23 cellular contexts compared by ENCODE assay signal in the genomic region with DNA sequence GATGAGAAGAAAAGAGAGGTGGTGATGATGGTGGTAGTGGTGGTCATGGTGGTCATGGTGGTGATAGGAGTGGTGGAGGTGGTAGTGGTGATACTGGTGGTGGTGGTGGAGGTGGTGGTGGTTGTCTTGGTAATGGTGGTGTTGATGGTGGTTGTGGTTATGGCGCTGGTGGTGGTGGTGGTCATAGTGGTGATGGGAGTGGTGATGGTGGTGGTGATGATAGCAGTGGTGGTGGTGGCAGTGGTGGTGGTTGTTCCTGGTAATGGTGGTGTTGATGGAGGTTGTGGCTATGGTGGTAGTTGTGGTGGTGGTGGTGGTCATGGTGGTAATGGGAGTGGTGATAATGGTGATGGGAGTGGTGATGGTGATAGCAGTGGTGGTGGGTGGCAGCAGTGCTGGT. TPM values are rescaled to one million over a fixed set of nuclear protein-coding genes. Genes with fewer than 3 reads are reported as not detected.
A peak's percentile ranks its signal among the peaks of the same experiment; 100 is the strongest.
DNase-seq lines count a peak whose midpoint lies in the region; ATAC-seq, FAIRE-seq and TF ChIP-seq lines count a peak whose summit lies in the region.
"Had no signal": no experiment of that assay in that cellular context is flagged by ENCODE, and none has a peak within 500 bp of the region (broad histone marks: within the 10 kb centered on the region; RNA-seq: fewer than 3 reads in every experiment).

No MANE protein-coding gene starts in this region.

- H2BK15ac ChIP-seq in IMR-90 (ENCODE audit: low read depth, low read length) (no peak overlapping the region), H1 (ENCODE audit: low read length) (no peak overlapping the region)

- H3K4ac ChIP-seq in IMR-90 (ENCODE audit: low read depth, low read length) (no peak overlapping the region), H1 (replicated peaks; ENCODE audit: insufficient read length, low read depth, low read length) (no peak overlapping the region), trophoblast cell (ENCODE audit: low read depth, low read length) (no peak overlapping the region)

- no peaks in the 10 kb centered on the region for H3K36me3 Mint-ChIP-seq in immature natural killer cell

- H2BK5ac ChIP-seq in IMR-90 (ENCODE audit: low read depth, low read length, poor library complexity, severe bottlenecking) (peak overlapping the region; percentile 33), H1 (ENCODE audit: low read depth, low read length) (no peak overlapping the region), trophoblast cell (ENCODE audit: low read depth, low read length, poor library complexity) (no peak overlapping the region)

- TF ChIP-seq POLR2A in IMR-90 (IDR thresholded peaks at IDR 0.05; ENCODE audit: low read depth, low read length) (no peak), H1 (IDR thresholded peaks at IDR 0.05; ENCODE audit: control extremely low read depth in 1 of 2, low read depth in 2 of 2, low read length in 2 of 2) (no peak)

- peaks cover 0 to 8% (median 5%) of the 10 kb centered on the region in 3 donors for H3K27me3 Mint-ChIP-seq in immature natural killer cell (ENCODE audit: low read depth in 3 of 3)

- H4K91ac ChIP-seq in IMR-90 (ENCODE audit: insufficient read depth, low read depth, low read length) (no peak overlapping the region), H1 (replicated peaks; ENCODE audit: insufficient read length, low read length) (no peak overlapping the region), trophoblast cell (ENCODE audit: low read depth, low read length) (no peak overlapping the region)

- H2BK20ac ChIP-seq in IMR-90 (ENCODE audit: low read depth, low read length) (no peak overlapping the region), H1 (ENCODE audit: low read length) (no peak overlapping the region)

- TF ChIP-seq EP300 in H1 (IDR thresholded peaks at IDR 0.05; ENCODE audit: borderline replicate concordance in 1 of 2, low read depth in 2 of 2, low read length in 2 of 2): no peak

- peaks cover 2% of the 10 kb centered on the region for H3K27me3 ChIP-seq in IMR-90 (ENCODE audit: control insufficient read depth, insufficient read depth, low read length)
- no peaks in the 10 kb centered on the region for H3K27me3 ChIP-seq in H1 (replicated peaks in 1 of 4; ENCODE audit: control insufficient read depth in 3 of 4, extremely low read depth in 1 of 4, insufficient read depth in 3 of 4, low read length in 3 of 4)
- H3K27me3 ChIP-seq in trophoblast cell (ENCODE audit: insufficient read depth, low read length): no peaks in the 10 kb centered on the region

- TF ChIP-seq CTCF in IMR-90 (conservative IDR thresholded peaks at IDR 0.05; ENCODE audit: low read depth, low read length): no peak
- no peak for TF ChIP-seq CTCF in H1 (IDR thresholded peaks at IDR 0.05; ENCODE audit: control extremely low read depth in 1 of 3, insufficient read depth in 1 of 3, low read depth in 1 of 3, low read length in 3 of 3)

- H3K9me3 Mint-ChIP-seq in immature natural killer cell: peaks cover 0 to 8% (median 6%) of the 10 kb centered on the region in 6 donors
- H3K9me3 Mint-ChIP-seq: CD4-positive, alpha-beta T cell had no signal

- no peak overlapping the region for H2AK5ac ChIP-seq in IMR-90 (ENCODE audit: low read depth, low read length)
- no peak overlapping the region for H2AK5ac ChIP-seq in H1 (ENCODE audit: low read depth, low read length)
- H2AK5ac ChIP-seq in trophoblast cell (ENCODE audit: low read length): no peak overlapping the region

- H3K14ac ChIP-seq in IMR-90 (replicated peaks; ENCODE audit: low read depth, low read length) (no peak overlapping the region), H1 (ENCODE audit: insufficient read length) (no peak overlapping the region), trophoblast cell (ENCODE audit: low read length) (no peak overlapping the region)

- peaks cover 6% of the 10 kb centered on the region; the same call in 1 of the 2 replicates for H3K23me2 ChIP-seq in H1 (ENCODE audit: low read depth, low read length)

- H3K4me2 ChIP-seq in IMR-90 (ENCODE audit: low read depth, low read length): no peak overlapping the region
- no peak overlapping the region for H3K4me2 ChIP-seq in H1 (ENCODE audit: insufficient read depth in 1 of 2, low read depth in 2 of 2, low read length in 2 of 2)
- no peak overlapping the region for H3K4me2 ChIP-seq in trophoblast cell (ENCODE audit: low read length)

- DNase-seq in HTR-8/SVneo (ENCODE audit: insufficient read length, low spot score): no peak
- no peak for DNase-seq in IMR-90
- DNase-seq in H1 (ENCODE audit: low read depth in 1 of 2, low spot score in 2 of 2): no peak
- DNase-seq in trophoblast cell: no peak
- DNase-seq in immature natural killer cell: no peak
- DNase-seq in DMS153 (lab: John Stamatoyannopoulos, UW): no peak
- DNase-seq in NCI-H2029 (lab: John Stamatoyannopoulos, UW): no peak
- DNase-seq: ACHN; BE2C; C1 segment of cervical spinal cord; Caco-2; CD4-positive, alpha-beta T cell; DMS79; GDM1; GM23248; HCEC 1CT; KG1 had no signal

- no peaks in the 10 kb centered on the region for H3K4me1 ChIP-seq in IMR-90 (ENCODE audit: control insufficient read depth, insufficient read depth, low read length)
- H3K4me1 ChIP-seq in H1 (replicated peaks in 1 of 4; ENCODE audit: control insufficient read depth in 3 of 4, insufficient read depth in 4 of 4, low read length in 3 of 4): no peaks in the 10 kb centered on the region
- no peaks in the 10 kb centered on the region for H3K4me1 ChIP-seq in trophoblast cell (ENCODE audit: control insufficient read depth in 1 of 2, insufficient read depth in 2 of 2, low read length in 2 of 2)
- H3K4me1 ChIP-seq: BE2C, Caco-2 had no signal

- POLR2A ChIA-PET in IMR-90 (lab: Charles Lee; ENCODE audit: unreplicated experiment): no interaction called here
- POLR2A ChIA-PET in H1 (lab: Charles Lee; ENCODE audit: partially characterized antibody): no interaction called here

- H3K79me2 ChIP-seq in H1 (ENCODE audit: control insufficient read depth in 1 of 2, insufficient read depth in 2 of 2, low read length in 2 of 2) (no peaks in the 10 kb centered on the region), trophoblast cell (ENCODE audit: control insufficient read depth, insufficient read depth, low read length, poor library complexity) (no peaks in the 10 kb centered on the region)

- no peak for ATAC-seq in IMR-90 (ENCODE audit: low read depth)
- ATAC-seq in GM21423 (IDR thresholded peaks at IDR 0.05; ENCODE audit: unreplicated experiment): no peak

- BruUV-seq in IMR-90 (replicated peaks; lab: Mats Ljungman, UMichigan): no TSS peak

- H3K4me3 ChIP-seq in IMR-90 (ENCODE audit: insufficient read depth, low read depth, low read length) (no peak overlapping the region), H1 (ENCODE audit: extremely low read depth in 1 of 4, insufficient read depth in 2 of 4, low read depth in 3 of 4, low read length in 4 of 4) (no peak overlapping the region), trophoblast cell (ENCODE audit: low read depth, low read length) (peak overlapping the region; percentile 42)
- H3K4me3 ChIP-seq: GM23248 had no signal

- H2AK9ac ChIP-seq in IMR-90 (replicated peaks; ENCODE audit: low read depth, low read length, poor library complexity): no peak overlapping the region

- no peaks in the 10 kb centered on the region for H3K36me3 ChIP-seq in IMR-90 (ENCODE audit: control insufficient read depth, insufficient read depth, low read length)
- H3K36me3 ChIP-seq in H1 (ENCODE audit: control insufficient read depth in 2 of 4, insufficient read depth in 4 of 4, low read length in 3 of 4): no peaks in the 10 kb centered on the region
- no peaks in the 10 kb centered on the region for H3K36me3 ChIP-seq in trophoblast cell (ENCODE audit: control insufficient read depth in 1 of 2, insufficient read depth in 2 of 2, low read length in 2 of 2)
- H3K36me3 ChIP-seq: BE2C had no signal

- intact Hi-C loops in IMR-90 (cut with micrococcal nuclease): no loop called here

- H4K12ac ChIP-seq in trophoblast cell (ENCODE audit: low read depth, low read length): no peak overlapping the region

- H3K9ac ChIP-seq in IMR-90 (ENCODE audit: low read depth, low read length): no peak overlapping the region
- H3K9ac ChIP-seq in H1 (replicated peaks in 1 of 4; ENCODE audit: extremely low read depth in 1 of 4, low read depth in 3 of 4, low read length in 3 of 4): no peak overlapping the region
- H3K9ac ChIP-seq in trophoblast cell (ENCODE audit: low read length): no peak overlapping the region
- H3K9ac ChIP-seq: GM23248 had no signal

- no peak overlapping the region for H3K56ac ChIP-seq in IMR-90 (ENCODE audit: extremely low read depth, insufficient read depth, low read length)
- peak overlapping the region; percentile 97 for H3K56ac ChIP-seq in H1 (replicated peaks; ENCODE audit: insufficient read length, low read depth, low read length)

- H3K9me3 ChIP-seq in IMR-90 (ENCODE audit: control insufficient read depth, insufficient read depth, low read length) (no peaks in the 10 kb centered on the region), H1 (ENCODE audit: insufficient read depth in 2 of 2, low read depth in 1 of 2, low read length in 1 of 2) (no peaks in the 10 kb centered on the region), trophoblast cell (ENCODE audit: insufficient read depth, low read depth, low read length) (peaks cover 3% of the 10 kb centered on the region)
- H3K9me3 ChIP-seq: BE2C, Caco-2 had no signal

- H3K27ac Mint-ChIP-seq in immature natural killer cell: peak overlapping the region in 3 of 6 donors; percentile 2 to 79 (median 47)
- H3K27ac Mint-ChIP-seq: CD4-positive, alpha-beta T cell had no signal

- in situ Hi-C loops in IMR-90 (cut with MboI; ENCODE audit: low sequenced_read_pairs): no loop called here

- H2BK12ac ChIP-seq in H1 (ENCODE audit: low read depth, low read length): peak overlapping the region; percentile 50; the same call in 1 of the 2 replicates
- no peak overlapping the region for H2BK12ac ChIP-seq in trophoblast cell (ENCODE audit: low read length)

- H2BK120ac ChIP-seq in IMR-90 (ENCODE audit: low read depth, low read length): no peak overlapping the region
- no peak overlapping the region for H2BK120ac ChIP-seq in H1 (replicated peaks; ENCODE audit: low read depth, low read length)
- no peak overlapping the region for H2BK120ac ChIP-seq in trophoblast cell (ENCODE audit: insufficient read depth, low read length, poor library complexity)

- dilution Hi-C loops in IMR-90 (cut with HindIII; ENCODE audit: low sequenced_read_pairs, unreplicated experiment): no loop called here

- no CpG with 5 or more reads among the region's 1 CpG for WGBS in IMR-90 (ENCODE audit: extremely low coverage in 2 of 2, insufficient read length in 1 of 2), 2 experiments
- 36% methylated on average over 1 of the region's 1 CpG; no CpG with 5 or more reads in 1 of the 2 experiments for WGBS in H1 (ENCODE audit: extremely low coverage in 1 of 2, insufficient coverage in 1 of 2, insufficient read length in 1 of 2, insufficient replicate concordance in 2 of 2, low coverage in 1 of 2, low lambda C conversion rate in 2 of 2, missing lambda C conversion rate in 1 of 2), 2 experiments
- no CpG with 5 or more reads among the region's 1 CpG for WGBS in trophoblast cell (ENCODE audit: extremely low coverage, insufficient coverage, insufficient read length)

- H3K4me3 Mint-ChIP-seq in immature natural killer cell: no peak overlapping the region
- H3K4me3 Mint-ChIP-seq: CD4-positive, alpha-beta T cell had no signal

- CTCF ChIA-PET in IMR-90 (lab: Yijun Ruan, JAX): interaction anchor here (0.6 kb wide), 1 partner anchor 86 kb away, joined by 3 read pairs; no protein-coding TSS in a partner anchor
- CTCF ChIA-PET in H1 (lab: Charles Lee; ENCODE audit: partially characterized antibody): interaction anchor here (0.6 kb wide), 1 partner anchor 687 kb away, joined by 3 read pairs; no protein-coding TSS in a partner anchor

- no peaks in the 10 kb centered on the region for H3K9me1 ChIP-seq in IMR-90 (ENCODE audit: insufficient read depth, low read length)

- TF ChIP-seq RAD21 in IMR-90 (IDR thresholded peaks at IDR 0.05; ENCODE audit: low read length): no peak
- no peak for TF ChIP-seq RAD21 in H1 (IDR thresholded peaks at IDR 0.05 in 1 of 2, conservative IDR thresholded peaks at IDR 0.05 in 1 of 2; ENCODE audit: low read depth in 2 of 2, low read length in 2 of 2)

- peak; percentile 91 for FAIRE-seq in HTR-8/SVneo (lab: Jason Lieb, UNC)
- no peak for FAIRE-seq in H1 (lab: Jason Lieb, UNC)
- FAIRE-seq: A204.1, D721Med, H54 had no signal

- H4K8ac ChIP-seq in IMR-90 (ENCODE audit: low read depth in 2 of 2, low read length in 2 of 2) (no peak overlapping the region), H1 (ENCODE audit: extremely low read depth, insufficient read depth, low read length) (no peak overlapping the region), trophoblast cell (ENCODE audit: low read depth, low read length) (no peak overlapping the region)

- H2AFZ ChIP-seq in IMR-90 (replicated peaks; ENCODE audit: low read length, poor library complexity) (peak overlapping the region; percentile 25), H1 (ENCODE audit: low read length) (no peak overlapping the region), trophoblast cell (ENCODE audit: insufficient read depth, low read length, poor library complexity) (no peak overlapping the region)
- H2AFZ ChIP-seq: GM23248 had no signal

- H3K4me1 Mint-ChIP-seq in immature natural killer cell: no peaks in the 10 kb centered on the region

- no peak overlapping the region for H3K23ac ChIP-seq in IMR-90 (ENCODE audit: low read depth, low read length)
- H3K23ac ChIP-seq in H1 (ENCODE audit: insufficient read length): no peak overlapping the region
- no peak overlapping the region for H3K23ac ChIP-seq in trophoblast cell (ENCODE audit: low read length)

- H4K5ac ChIP-seq in IMR-90 (ENCODE audit: low read depth, low read length) (no peak overlapping the region), H1 (ENCODE audit: insufficient read length, low read depth, low read length) (no peak overlapping the region)

- H3K18ac ChIP-seq in IMR-90 (ENCODE audit: low read depth, low read length) (no peak overlapping the region), H1 (ENCODE audit: extremely low read depth, low read length) (no peak overlapping the region), trophoblast cell (ENCODE audit: low read length) (no peak overlapping the region)

- H4K20me1 ChIP-seq in IMR-90 (ENCODE audit: insufficient read depth, low read length): no peaks in the 10 kb centered on the region
- peaks cover 0 to 4% of the 10 kb centered on the region in 2 experiments for H4K20me1 ChIP-seq in H1 (replicated peaks in 1 of 2; ENCODE audit: control insufficient read depth in 1 of 2, insufficient read depth in 2 of 2, low read length in 2 of 2)

- H3K79me1 ChIP-seq in IMR-90 (ENCODE audit: low read depth in 1 of 2, low read length in 2 of 2): no peaks in the 10 kb centered on the region
- no peaks in the 10 kb centered on the region for H3K79me1 ChIP-seq in H1 (ENCODE audit: low read depth, low read length)
- no peaks in the 10 kb centered on the region for H3K79me1 ChIP-seq in trophoblast cell (ENCODE audit: low read length)

- no peak overlapping the region for H3K27ac ChIP-seq in IMR-90 (ENCODE audit: insufficient read depth, low read length)
- H3K27ac ChIP-seq in H1 (ENCODE audit: low read depth, low read length): no peak overlapping the region
- no peak overlapping the region for H3K27ac ChIP-seq in trophoblast cell (ENCODE audit: low read depth, low read length)
- H3K27ac ChIP-seq: GM23248, HL-60 had no signal

RNA-seq across cellular contexts. Expression of a gene that starts 36.8 kb away (rescaled TPM):
- not detected in 2 replicates for total RNA-seq in IMR-90 (2012; rRNA removed)
- polyA plus RNA-seq in IMR-90 (2012; rRNA removed) (not detected in 2 replicates), H1 (2011; rRNA removed) (not detected in 2 replicates), immature natural killer cell (not detected)
- not detected in 2 replicates for polyA plus RNA-seq in IMR-90 (2012; cell fraction: cytosol; rRNA removed)
- not detected in 2 replicates for polyA plus RNA-seq in IMR-90 (2012; cell fraction: nucleus; rRNA removed; ENCODE audit: low replicate concordance)
- total RNA-seq in H1 (2021; fragmentation: NEBNext Ultra II Directional; extraction: Animal tissue kit (Norgen Biotek cat#: 25700)): not detected in 2 replicates
- not detected for polyA plus RNA-seq in H1 (2011; cell fraction: cytosol; rRNA removed)
- not detected for polyA plus RNA-seq in H1 (2011; cell fraction: nucleus; rRNA removed)
- polyA plus RNA-seq in H1 (2012, experiment 1 of 2): not detected in 4 replicates
- not detected for polyA plus RNA-seq in H1 (2012, experiment 2 of 2)
- polyA plus RNA-seq in H1 (2013, experiment 1 of 2): not detected
- polyA plus RNA-seq in H1 (2013, experiment 2 of 2): not detected
- polyA minus RNA-seq in H1 (2011; rRNA and poly(A)+ RNA removed): not detected in 2 replicates
- polyA minus RNA-seq in H1 (2011; cell fraction: cytosol; rRNA and poly(A)+ RNA removed): not detected
- polyA minus RNA-seq in H1 (2011; cell fraction: nucleus; rRNA and poly(A)+ RNA removed): not detected
- not detected in 2 replicates for polyA plus RNA-seq in trophoblast cell (2013)
- total RNA-seq: Caco-2; CD4-positive, alpha-beta T cell; Daoy; GM23248 had no signal
- polyA plus RNA-seq: GM23248 had no signal
